In the genomic region with DNA sequence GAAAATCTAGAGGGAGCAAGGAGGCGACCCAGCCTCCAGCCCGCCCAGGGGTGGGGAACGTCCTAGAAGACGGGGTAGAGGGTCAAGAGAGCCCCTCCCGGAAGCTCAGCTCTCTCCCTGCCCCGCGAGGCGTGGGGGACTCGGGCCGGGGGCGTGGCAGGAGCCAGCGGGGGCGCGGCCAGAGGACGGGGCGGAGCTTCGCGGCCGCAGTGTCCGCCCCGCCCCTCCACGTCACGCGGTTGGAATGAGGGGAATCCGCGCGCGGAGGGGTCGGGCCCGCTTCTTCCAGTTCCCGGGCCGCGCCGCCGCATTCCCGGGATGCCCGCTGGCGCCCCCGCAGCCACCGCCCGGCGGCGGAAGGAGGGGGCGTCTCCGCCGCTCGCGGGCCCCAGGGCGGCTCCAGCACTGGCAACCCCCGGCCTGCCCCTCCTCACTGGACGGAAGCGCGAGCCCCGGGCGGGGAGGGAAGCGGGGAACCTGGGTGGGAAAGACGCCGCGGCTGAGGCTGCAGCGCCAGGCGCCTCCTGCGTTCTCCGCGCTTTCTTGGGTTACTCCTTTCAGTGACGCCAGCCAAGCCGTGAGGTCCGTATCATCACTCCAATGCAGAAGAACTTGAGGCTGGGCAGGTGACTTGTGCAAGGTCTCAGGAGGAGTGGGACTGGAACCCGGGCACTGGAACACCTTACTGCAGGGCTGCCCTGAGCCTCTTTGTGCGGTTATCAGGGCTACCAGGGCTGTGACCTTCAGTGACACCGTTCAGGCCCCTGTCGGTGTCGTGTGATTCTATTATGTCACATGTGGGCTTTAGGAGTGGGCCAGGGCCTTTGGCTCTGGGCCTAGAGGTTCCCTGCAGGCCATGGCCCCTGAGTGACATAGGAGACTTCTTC, we compare ENCODE assay signal across 8 cellular contexts. TPM values are rescaled to one million over a fixed set of nuclear protein-coding genes. Genes with fewer than 3 reads are reported as not detected.
DNase-seq lines count a peak whose midpoint lies in the region; ATAC-seq and TF ChIP-seq lines count a peak whose summit lies in the region.

No MANE protein-coding gene starts in this region.

- H3K27me3 ChIP-seq in SJCRH30 (no peaks in the 10 kb centered on the region), neutrophil (peaks cover 94% of the 10 kb centered on the region)

- H3K4me3 ChIP-seq in SJCRH30: peak overlapping the region; percentile 59
- peak overlapping the region; percentile 63 to 73 for H3K4me3 ChIP-seq in neutrophil (ENCODE audit: low read depth in 1 of 2, low read length in 1 of 2)

- peaks cover 27% of the 10 kb centered on the region for H3K4me1 Mint-ChIP-seq in activated naive CD8-positive, alpha-beta T cell (ENCODE audit: low read depth)

- peak; percentile 31 for TF ChIP-seq CTCF in neutrophil (IDR thresholded peaks at IDR 0.05)

- H3K27ac ChIP-seq in SJCRH30 (peak overlapping the region; percentile 45; the same call in 1 of the 2 replicates), neutrophil (peak overlapping the region; percentile 40)

- H3K9me3 ChIP-seq in SJCRH30 (replicated peaks) (no peaks in the 10 kb centered on the region), neutrophil (no peaks in the 10 kb centered on the region)

- H3K27me3 Mint-ChIP-seq in activated naive CD8-positive, alpha-beta T cell: no peaks in the 10 kb centered on the region

- in situ Hi-C loops in G401 (cut with HindIII; ENCODE audit: low sequenced_read_pairs): no loop called here

- H3K9me3 Mint-ChIP-seq in activated naive CD8-positive, alpha-beta T cell (ENCODE audit: low read depth): no peaks in the 10 kb centered on the region

- peak; percentile 35 for ATAC-seq in HG03045 (IDR thresholded peaks at IDR 0.05; ENCODE audit: unreplicated experiment)
- ATAC-seq in GM21367 (IDR thresholded peaks at IDR 0.05; ENCODE audit: unreplicated experiment): no peak

- no peaks in the 10 kb centered on the region for H3K36me3 ChIP-seq in SJCRH30
- no peaks in the 10 kb centered on the region for H3K36me3 ChIP-seq in neutrophil

- no peak overlapping the region for H3K27ac Mint-ChIP-seq in activated naive CD8-positive, alpha-beta T cell

- H3K36me3 Mint-ChIP-seq in activated naive CD8-positive, alpha-beta T cell: no peaks in the 10 kb centered on the region

- DNase-seq in G401 (ENCODE audit: low spot score) (peak; percentile 76), SJCRH30 (peak; percentile 64 to 74), globus pallidus (ENCODE audit: low spot score) (peak; percentile 73), superior temporal gyrus (ENCODE audit: extremely low spot score) (peak; percentile 72)

- H3K4me1 ChIP-seq in SJCRH30: no peaks in the 10 kb centered on the region; the same call in 1 of the 2 replicates
- peaks cover 45 to 66% of the 10 kb centered on the region in 2 experiments for H3K4me1 ChIP-seq in neutrophil (ENCODE audit: control insufficient read depth in 1 of 2, insufficient read depth in 1 of 2, low read depth in 1 of 2, low read length in 1 of 2)

- H3K4me3 Mint-ChIP-seq in activated naive CD8-positive, alpha-beta T cell: peak overlapping the region; percentile 85

RNA-seq across cellular contexts. Expression of a gene that starts 4.3 kb away (rescaled TPM):
- total RNA-seq in G401 (2014; rRNA removed; shearing (Covaris generic)): 85.0 and 94.1 TPM in 2 replicates
- total RNA-seq in SJCRH30 (2014; rRNA removed; shearing (Covaris generic)): 17.9 and 19.1 TPM in 2 replicates

RNA-seq across cellular contexts. Expression of a gene that starts 28.2 kb away (rescaled TPM):
- 13.6 and 16.4 TPM in 2 replicates for total RNA-seq in G401 (2014; rRNA removed; shearing (Covaris generic))
- 9.7 and 9.9 TPM in 2 replicates for total RNA-seq in SJCRH30 (2014; rRNA removed; shearing (Covaris generic))

RNA-seq across cellular contexts. Expression of a gene that starts 32.1 kb away (rescaled TPM):
- 62.8 and 92.7 TPM in 2 replicates for total RNA-seq in G401 (2014; rRNA removed; shearing (Covaris generic))
- 39.4 and 41.3 TPM in 2 replicates for total RNA-seq in SJCRH30 (2014; rRNA removed; shearing (Covaris generic))
